Comparison of ENCODE assay signal across 7 cellular contexts in the genomic region with DNA sequence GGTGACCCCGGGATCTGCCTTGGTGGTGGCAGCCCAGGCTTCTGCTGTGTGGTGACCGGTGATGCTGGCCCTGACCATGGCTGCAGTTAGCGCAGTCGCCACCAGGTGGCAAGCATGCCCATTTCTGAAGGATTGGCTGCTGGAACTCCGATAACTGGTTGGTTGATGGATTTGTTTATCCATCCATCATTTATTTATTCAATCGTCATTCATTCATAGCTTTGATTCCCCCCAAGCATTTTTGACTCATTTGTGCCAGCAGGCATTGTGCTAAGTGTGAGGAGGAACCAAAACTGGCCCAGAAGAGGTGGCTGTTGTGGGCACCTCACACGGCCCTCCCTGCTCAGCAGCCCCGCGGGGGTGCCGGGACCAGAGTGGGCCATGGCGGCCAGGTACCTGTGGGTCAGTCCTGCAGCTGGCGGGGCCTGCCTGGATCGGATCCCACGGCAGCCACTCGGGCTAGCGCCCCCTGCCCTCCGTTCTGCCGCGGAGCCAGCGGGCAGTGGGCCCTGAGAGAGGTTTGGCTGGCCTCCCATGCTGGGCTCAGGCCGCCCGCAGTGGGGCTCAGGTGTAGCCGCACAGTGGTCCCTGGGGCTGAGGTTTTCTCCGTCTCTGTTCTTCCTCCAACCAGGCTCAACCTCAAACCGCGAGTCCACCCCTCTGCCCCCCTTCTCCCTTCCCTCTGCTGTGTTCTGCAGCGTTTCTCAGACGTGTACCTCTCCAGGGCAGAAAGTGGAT. TPM values are rescaled to one million over a fixed set of nuclear protein-coding genes. Genes with fewer than 3 reads are reported as not detected.
A peak's percentile ranks its signal among the peaks of the same experiment; 100 is the strongest.
DNase-seq lines count a peak whose midpoint lies in the region; ATAC-seq and TF ChIP-seq lines count a peak whose summit lies in the region.

No MANE protein-coding gene starts in this region.

- H3K4me3 ChIP-seq in WERI-Rb-1 (ENCODE audit: low read depth, low read length), result no peak overlapping the region

- H3K27ac Mint-ChIP-seq in MCF 10A (ENCODE audit: low read depth, unreplicated experiment), result peak overlapping the region; percentile 84

- H3K27ac ChIP-seq in WERI-Rb-1, result no peak overlapping the region

- H3K4me3 Mint-ChIP-seq in MCF 10A (ENCODE audit: unreplicated experiment), result peak overlapping the region; percentile 82

- BruUV-seq in MCF 10A (replicated peaks; lab: Mats Ljungman, UMichigan), result TSS peak; percentile 87

- H3K9me3 Mint-ChIP-seq in MCF 10A (ENCODE audit: unreplicated experiment), result no peaks in the 10 kb centered on the region

- CTCF ChIA-PET in MCF 10A (lab: Yijun Ruan, JAX), result interaction anchor here (0.6 to 5.6 kb wide), 17 partner anchors 10 to 265 kb away, joined by 3 to 72 read pairs (median 5); partner anchors contain the start of gene ITGA3

- no peaks in the 10 kb centered on the region for H3K36me3 Mint-ChIP-seq in MCF 10A (ENCODE audit: insufficient read depth, unreplicated experiment)

- TF ChIP-seq CTCF in GM12873 (IDR thresholded peaks at IDR 0.05; ENCODE audit: insufficient read depth, low read depth, low read length, missing control alignments) (peak; percentile 98), WERI-Rb-1 (IDR thresholded peaks at IDR 0.05; ENCODE audit: low read depth, low read length) (peak; percentile 99), MCF 10A (IDR thresholded peaks at IDR 0.05; ENCODE audit: unreplicated experiment) (peak; percentile 91)

- H3K27me3 Mint-ChIP-seq in MCF 10A (ENCODE audit: insufficient read depth, unreplicated experiment), result no peaks in the 10 kb centered on the region

- POLR2A ChIA-PET in MCF 10A (lab: Yijun Ruan, JAX), result interaction anchor here (0.6 to 15.8 kb wide), 15 partner anchors 13 to 247 kb away, joined by 3 to 329 read pairs (median 6); partner anchors contain the start of genes ITGA3, PDK2 and TMEM92

- H3K9me3 ChIP-seq in WERI-Rb-1 (ENCODE audit: severe bottlenecking), result no peaks in the 10 kb centered on the region

- H3K36me3 ChIP-seq in WERI-Rb-1, result no peaks in the 10 kb centered on the region

- H3K4me1 Mint-ChIP-seq in MCF 10A (ENCODE audit: insufficient read depth, unreplicated experiment), result peaks cover 22% of the 10 kb centered on the region

- intact Hi-C loops in MCF 10A (cut with micrococcal nuclease), result loop anchor here (1.0 to 2.0 kb wide), 4 partner anchors 28 to 124 kb away; partner anchors contain the start of gene PDK2

- no peaks in the 10 kb centered on the region for H3K27me3 ChIP-seq in WERI-Rb-1 (ENCODE audit: insufficient read depth, low read depth, severe bottlenecking)

- ATAC-seq in GM21390 (IDR thresholded peaks at IDR 0.05; ENCODE audit: unreplicated experiment), result no peak

- peak; percentile 77 for DNase-seq in NCI-H1436 (lab: John Stamatoyannopoulos, UW)
- peak; percentile 86 for DNase-seq in WERI-Rb-1
- peak; percentile 89 for DNase-seq in MCF 10A (ENCODE audit: unreplicated experiment)
- peak; percentile 85 for DNase-seq in inferior parietal cortex (ENCODE audit: extremely low spot score)
- peak; percentile 81 for DNase-seq in stimulated activated CD4-positive, alpha-beta T cell treated with anti-CD3 and anti-CD28 coated beads, Interleukin-12 subunit alpha, Interleukin-12 subunit beta, amount 100 ng/mL, for 4 hours

RNA-seq across cellular contexts. Expression of gene ITGA3, which starts 28.8 kb away (rescaled TPM):
- 588 and 717 TPM in 2 replicates for total RNA-seq in MCF 10A (2022)

RNA-seq across cellular contexts. Expression of gene DLX3, which starts 32.0 kb away (rescaled TPM):
- total RNA-seq in MCF 10A (2022), result not detected in 2 replicates

RNA-seq across cellular contexts. Expression of gene DLX4, which starts 58.1 kb away (rescaled TPM):
- 0.32 and 0.56 TPM in 2 replicates for total RNA-seq in MCF 10A (2022)
